In the genomic region with DNA sequence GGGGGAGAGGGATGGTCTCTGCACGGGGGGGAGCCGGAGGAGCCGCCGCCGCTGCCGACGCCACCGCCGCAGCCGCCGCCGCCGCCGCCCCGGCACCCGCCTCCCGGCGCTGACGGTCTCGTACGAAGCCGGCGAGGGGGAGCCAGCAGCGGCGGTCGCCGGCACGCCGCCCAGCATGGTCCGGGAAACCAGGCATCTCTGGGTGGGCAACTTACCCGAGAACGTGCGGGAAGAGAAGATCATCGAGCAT, we compare ENCODE assay signal across 8 cellular contexts. TPM values are rescaled to one million over a fixed set of nuclear protein-coding genes. Genes with fewer than 3 reads are reported as not detected.
DNase-seq lines count a peak whose midpoint lies in the region; ATAC-seq and TF ChIP-seq lines count a peak whose summit lies in the region.

No MANE protein-coding gene starts in this region.

- TF ChIP-seq CTCF in right atrium auricular region (IDR thresholded peaks at IDR 0.05) (no peak), brain microvascular endothelial cell (IDR thresholded peaks at IDR 0.05; ENCODE audit: low read depth, low read length, missing control alignments) (no peak), mucosa of descending colon (IDR thresholded peaks at IDR 0.05) (no peak)

- H3K9me3 ChIP-seq in right atrium auricular region (no peaks in the 10 kb centered on the region), mucosa of descending colon (no peaks in the 10 kb centered on the region)

- no peak for DNase-seq in right atrium auricular region (ENCODE audit: low spot score)
- no peak for DNase-seq in cardiac septum (ENCODE audit: low spot score)
- DNase-seq in brain microvascular endothelial cell, result no peak
- DNase-seq in mucosa of descending colon, result no peak
- DNase-seq in NCI-H1105 treated with DMSO at 0.1 percent for 48 hours (lab: John Stamatoyannopoulos, UW), result no peak
- no peak for DNase-seq in NCI-H1930 (lab: John Stamatoyannopoulos, UW)

- no peak for ATAC-seq in mucosa of descending colon
- ATAC-seq in GM21737 (IDR thresholded peaks at IDR 0.05; ENCODE audit: unreplicated experiment), result no peak
- ATAC-seq in GM19452 (IDR thresholded peaks at IDR 0.05; ENCODE audit: unreplicated experiment), result no peak

- peak overlapping the region; percentile 88 to 91 for H3K4me3 ChIP-seq in right atrium auricular region
- H3K4me3 ChIP-seq in brain microvascular endothelial cell (ENCODE audit: low read depth, low read length), result peak overlapping the region; percentile 93
- H3K4me3 ChIP-seq in mucosa of descending colon, result peak overlapping the region; percentile 85

- H3K27ac ChIP-seq in right atrium auricular region (peak overlapping the region; percentile 97 to 98), brain microvascular endothelial cell (peak overlapping the region; percentile 77)

- in situ Hi-C loops in brain microvascular endothelial cell (cut with HindIII; ENCODE audit: low pct_ligation_motif_present, low sequenced_read_pairs), result no loop called here

- intact Hi-C loops in cardiac septum (cut with DNase I) (loop anchor here (1.0 to 5.0 kb wide), 3 partner anchors 13 to 99 kb away; no protein-coding TSS in a partner anchor), mucosa of descending colon (cut with DNase I, micrococcal nuclease) (no loop called here)

- H3K36me3 ChIP-seq in right atrium auricular region (no peaks in the 10 kb centered on the region), brain microvascular endothelial cell (replicated peaks) (no peaks in the 10 kb centered on the region), mucosa of descending colon (ENCODE audit: low read depth) (no peaks in the 10 kb centered on the region)

- H3K4me1 ChIP-seq in right atrium auricular region (peaks cover 0 to 45% of the 10 kb centered on the region in 2 donors), mucosa of descending colon (ENCODE audit: low read depth) (peaks cover 23% of the 10 kb centered on the region)

- H3K27me3 ChIP-seq in right atrium auricular region (no peaks in the 10 kb centered on the region), brain microvascular endothelial cell (replicated peaks) (no peaks in the 10 kb centered on the region)

RNA-seq across cellular contexts. Expression of gene SPEN, which starts 0.3 kb away (rescaled TPM):
- 10 to 100 TPM; 25.0 to 32.9 TPM for total RNA-seq in right atrium auricular region
- total RNA-seq in cardiac septum, result 37.8 TPM
- 10 to 100 TPM; 48.7 to 60.3 (median 50.6) TPM for total RNA-seq in mucosa of descending colon

RNA-seq across cellular contexts. Expression of gene UQCRHL, which starts 40.4 kb away (rescaled TPM):
- 1 to 10 TPM; 1.6 to 5.5 TPM for total RNA-seq in right atrium auricular region
- total RNA-seq in cardiac septum, result 4.9 TPM
- total RNA-seq in mucosa of descending colon, result 1 to 10 TPM; 1.7 to 2.4 (median 2.1) TPM
